Comparison of ENCODE assay signal across 8 cellular contexts in genomic region chr7:4712371-4713182, GRCh38. TPM values are rescaled to one million over a fixed set of nuclear protein-coding genes. Genes with fewer than 3 reads are reported as not detected.
DNase-seq lines count a peak whose midpoint lies in the region; ATAC-seq and TF ChIP-seq lines count a peak whose summit lies in the region.

No MANE protein-coding gene starts in this region.

- CTCF ChIA-PET in HEK293T (lab: Yijun Ruan, JAX), result no interaction called here

- H3K4me1 ChIP-seq in upper lobe of right lung, result peaks cover 53% of the 10 kb centered on the region

- no peak overlapping the region for H3K27ac Mint-ChIP-seq in T-helper 2 cell treated with Interferon-gamma antibody and Interleukin-4, amounts not matched to agents 5 μg/mL and 100 μg/mL, for 36 hours

- TF ChIP-seq CTCF in GM12864 (IDR thresholded peaks at IDR 0.05; ENCODE audit: low read depth, low read length, missing control alignments) (no peak), fibroblast of mammary gland (conservative IDR thresholded peaks at IDR 0.05; ENCODE audit: control insufficient read depth, insufficient read depth, low read depth, low read length) (no peak), upper lobe of right lung (IDR thresholded peaks at IDR 0.05) (no peak)

- no peaks in the 10 kb centered on the region for H3K27me3 ChIP-seq in upper lobe of right lung

- H3K27me3 Mint-ChIP-seq in T-helper 2 cell treated with Interferon-gamma antibody and Interleukin-4, amounts not matched to agents 5 μg/mL and 100 μg/mL, for 36 hours (ENCODE audit: low read depth), result no peaks in the 10 kb centered on the region

- POLR2A ChIA-PET in HEK293T (lab: Yijun Ruan, JAX), result interaction anchor here (0.9 to 1.2 kb wide), 3 partner anchors 10 to 63 kb away, joined by 3 read pairs; partner anchors contain the start of gene AP5Z1

- intact Hi-C loops in upper lobe of right lung (cut with DNase I), result no loop called here

- ATAC-seq in upper lobe of right lung, result peak; percentile 50

- peaks cover 8% of the 10 kb centered on the region for H3K4me1 Mint-ChIP-seq in T-helper 2 cell treated with Interferon-gamma antibody and Interleukin-4, amounts not matched to agents 5 μg/mL and 100 μg/mL, for 36 hours (ENCODE audit: low read depth)

- H3K36me3 ChIP-seq in upper lobe of right lung, result no peaks in the 10 kb centered on the region

- H3K9me3 ChIP-seq in upper lobe of right lung, result no peaks in the 10 kb centered on the region

- peak overlapping the region; percentile 6 for H3K27ac ChIP-seq in upper lobe of right lung

- H3K36me3 Mint-ChIP-seq in T-helper 2 cell treated with Interferon-gamma antibody and Interleukin-4, amounts not matched to agents 5 μg/mL and 100 μg/mL, for 36 hours (ENCODE audit: low read depth), result peaks cover 4% of the 10 kb centered on the region

- H3K9me3 Mint-ChIP-seq in T-helper 2 cell treated with Interferon-gamma antibody and Interleukin-4, amounts not matched to agents 5 μg/mL and 100 μg/mL, for 36 hours, result no peaks in the 10 kb centered on the region

- no peak for DNase-seq in GM12864 (ENCODE audit: low read depth)
- no peak for DNase-seq in HEK293T (ENCODE audit: extremely low spot score)
- DNase-seq in NCI-H524 (lab: John Stamatoyannopoulos, UW), result peak; percentile 45 to 89
- DNase-seq in fibroblast of mammary gland (ENCODE audit: low read depth), result peak; percentile 78
- DNase-seq in upper lobe of right lung, result no peak
- no peak for DNase-seq in T-helper 2 cell treated with Interferon-gamma antibody and Interleukin-4, amounts not matched to agents 5 μg/mL and 100 μg/mL, for 36 hours (ENCODE audit: low spot score)
- DNase-seq in NK-92 treated with Interleukin-12 subunit alpha and Interleukin-12 subunit beta, amount 100 ng/mL, for 24 hours (lab: John Stamatoyannopoulos, UW), result no peak
- no peak for DNase-seq in T-helper 2 cell

- no peak overlapping the region for H3K4me3 Mint-ChIP-seq in T-helper 2 cell treated with Interferon-gamma antibody and Interleukin-4, amounts not matched to agents 5 μg/mL and 100 μg/mL, for 36 hours

- H3K4me3 ChIP-seq in GM12864 (ENCODE audit: low read depth, low read length) (peak overlapping the region; percentile 42; the same call in 1 of the 2 replicates), fibroblast of mammary gland (ENCODE audit: control insufficient read depth, low read depth, low read length) (no peak overlapping the region), upper lobe of right lung (no peak overlapping the region)

TF ChIP-seq in HEK293T, 16 proteins besides CTCF, POLR2A, EP300 and RAD21:
- TF ChIP-seq PKNOX1 (IDR thresholded peaks at IDR 0.05), result 0 out of 2 replicates have a peak, but pooled peaks have one; percentile 20
- TF ChIP-seq CTBP1 (IDR thresholded peaks at IDR 0.05; ENCODE audit: borderline replicate concordance), result no peak

RNA-seq across cellular contexts. Expression of gene FOXK1, which starts 30.5 kb away (rescaled TPM):
- 33.3 TPM for total RNA-seq in upper lobe of right lung

Comparison
In these comparisons a context has a peak if more than half of its experiments do, and no peak if none do; other contexts are left out.
1. DNase-seq: peak in NCI-H524 (2 of 2) and fibroblast of mammary gland (single experiment); none in GM12864 (single experiment), HEK293T (single experiment), upper lobe of right lung (single experiment), T-helper 2 cell treated with Interferon-gamma antibody and Interleukin-4, amounts not matched to agents 5 μg/mL and 100 μg/mL, for 36 hours (single experiment), NK-92 treated with Interleukin-12 subunit alpha and Interleukin-12 subunit beta, amount 100 ng/mL, for 24 hours (single experiment) and T-helper 2 cell (0 of 5).